In genomic region chr6:87925373-87926060, GRCh38 we compare ENCODE assay signal across 10 cellular contexts.
DNase-seq lines count a peak whose midpoint lies in the region; ATAC-seq and TF ChIP-seq lines count a peak whose summit lies in the region.
"Had no signal": no experiment of that assay in that cellular context is flagged by ENCODE, and none has a peak within 500 bp of the region (broad histone marks: within the 10 kb centered on the region; RNA-seq: fewer than 3 reads in every experiment).

No MANE protein-coding gene starts in this region.

- intact Hi-C loops in psoas muscle (cut with DNase I) (loop anchor here in 1 of 2 donors (5.0 kb wide), 1 partner anchor 567 kb away; no protein-coding TSS in a partner anchor), left lung (cut with DNase I) (no loop called here)

- H3K36me3 ChIP-seq in psoas muscle (ENCODE audit: insufficient read depth in 1 of 2, low read depth in 1 of 2) (no peaks in the 10 kb centered on the region), left lung (no peaks in the 10 kb centered on the region)

- 19 to 24% (median 24%) methylated on average over 7 of the region's 7 CpGs for WGBS in psoas muscle, 3 donors

- H3K4me1 ChIP-seq in psoas muscle (peaks cover 10% of the 10 kb centered on the region), left lung (peaks cover 0 to 8% of the 10 kb centered on the region in 2 donors)

- DNase-seq in DMS 273 (lab: John Stamatoyannopoulos, UW; ENCODE audit: unreplicated experiment) (peak; percentile 18), DMS 273 treated with DMSO at 0.1 percent for 48 hours (lab: John Stamatoyannopoulos, UW) (no peak), NAMALWA (ENCODE audit: low spot score) (peak; percentile 94), psoas muscle (no peak), left lung (no peak), DMS153 (lab: John Stamatoyannopoulos, UW) (no peak)
- no peak for DNase-seq in activated T-cell treated with anti-CD3 and anti-CD28 coated beads, Interleukin-2, amount 50 U/mL, for 1 hour

- no peak for TF ChIP-seq CTCF in psoas muscle (IDR thresholded peaks at IDR 0.05)
- no peak for TF ChIP-seq CTCF in left lung (IDR thresholded peaks at IDR 0.05)

- H3K9me3 ChIP-seq in psoas muscle (no peaks in the 10 kb centered on the region), left lung (no peaks in the 10 kb centered on the region)

- H3K27ac ChIP-seq in psoas muscle, result peak overlapping the region; percentile 60
- H3K27ac ChIP-seq in left lung, result no peak overlapping the region
- H3K27ac ChIP-seq: 22Rv1, HL-60 had no signal

- ATAC-seq in HG02623 (IDR thresholded peaks at IDR 0.05; ENCODE audit: unreplicated experiment) (peak; percentile 42), psoas muscle (peak; percentile 59 to 93 (median 80)), left lung (no peak)

- H3K4me3 ChIP-seq in psoas muscle (no peak overlapping the region), left lung (no peak overlapping the region)

- H3K27me3 ChIP-seq in psoas muscle (ENCODE audit: insufficient read depth in 3 of 3, low read length in 2 of 3) (peaks cover 0 to 5% (median 0%) of the 10 kb centered on the region in 3 donors), left lung (no peaks in the 10 kb centered on the region)

Comparison
In these comparisons a context has a peak if more than half of its experiments do, and no peak if none do; other contexts are left out.
1. DNase-seq: peak in DMS 273 (single experiment) and NAMALWA (single experiment); none in DMS 273 treated with DMSO at 0.1 percent for 48 hours (single experiment), psoas muscle (0 of 2), activated T-cell treated with anti-CD3 and anti-CD28 coated beads, Interleukin-2, amount 50 U/mL, for 1 hour (single experiment), left lung (0 of 2) and DMS153 (single experiment).